8 cellular contexts compared by ENCODE assay signal in the genomic region with DNA sequence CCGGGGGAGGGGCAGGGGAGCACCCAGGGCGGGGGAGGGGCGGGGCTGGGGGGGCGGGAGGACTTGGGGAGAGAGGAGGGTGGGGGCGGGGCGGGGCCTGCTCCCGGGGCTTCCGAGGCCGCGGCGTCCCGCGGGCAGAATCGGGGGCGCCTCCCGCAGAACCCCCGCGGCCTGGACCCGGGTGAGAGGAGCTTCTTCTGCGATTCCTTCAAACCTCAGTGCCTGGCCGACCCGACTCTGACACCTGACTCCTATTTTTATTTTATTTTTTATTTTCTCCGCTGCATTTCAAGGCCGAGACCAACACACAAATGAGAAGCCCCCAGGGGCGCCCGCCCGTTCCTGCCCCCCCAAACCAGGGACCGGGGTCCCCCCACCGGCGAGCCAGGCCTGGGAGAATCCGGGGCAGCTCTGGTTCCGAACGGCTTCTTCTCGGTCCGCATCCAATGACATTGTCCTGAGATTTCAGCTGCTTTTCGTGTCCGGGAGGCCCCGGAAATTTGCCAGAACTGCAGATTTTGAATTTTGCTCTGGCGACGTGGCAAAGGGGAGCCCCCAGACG. TPM values are rescaled to one million over a fixed set of nuclear protein-coding genes. Genes with fewer than 3 reads are reported as not detected.
DNase-seq lines count a peak whose midpoint lies in the region; ATAC-seq and TF ChIP-seq lines count a peak whose summit lies in the region.

No MANE protein-coding gene starts in this region.

- peak overlapping the region; percentile 30 for H3K4me3 ChIP-seq in WERI-Rb-1 (ENCODE audit: low read depth, low read length)
- peak overlapping the region; percentile 39 to 65 for H3K4me3 ChIP-seq in right atrium auricular region
- peak overlapping the region; percentile 41 for H3K4me3 ChIP-seq in skeletal muscle cell (ENCODE audit: low read depth, low read length)

- H3K27me3 ChIP-seq in WERI-Rb-1 (ENCODE audit: insufficient read depth, low read depth, severe bottlenecking), result no peaks in the 10 kb centered on the region
- H3K27me3 ChIP-seq in right atrium auricular region, result no peaks in the 10 kb centered on the region

- peaks cover 0 to 17% of the 10 kb centered on the region in 2 donors for H3K4me1 ChIP-seq in right atrium auricular region

- no peak for ATAC-seq in GM21367 (IDR thresholded peaks at IDR 0.05; ENCODE audit: unreplicated experiment)

- TF ChIP-seq CTCF in WERI-Rb-1 (IDR thresholded peaks at IDR 0.05; ENCODE audit: low read depth, low read length) (no peak), right atrium auricular region (IDR thresholded peaks at IDR 0.05) (no peak)

- peak overlapping the region; percentile 84 for H3K27ac ChIP-seq in WERI-Rb-1
- peak overlapping the region; percentile 31 to 48 for H3K27ac ChIP-seq in right atrium auricular region

- H3K36me3 ChIP-seq in WERI-Rb-1 (peaks cover 28% of the 10 kb centered on the region), right atrium auricular region (no peaks in the 10 kb centered on the region)

- DNase-seq in GM03348 (ENCODE audit: low spot score), result peak; percentile 49
- DNase-seq in WERI-Rb-1, result peak; percentile 40
- DNase-seq in right atrium auricular region (ENCODE audit: low spot score), result peak; percentile 56
- no peak for DNase-seq in skeletal muscle cell (ENCODE audit: low read depth)
- no peak for DNase-seq in pons (ENCODE audit: low spot score)
- no peak for DNase-seq in NCI-H187 treated with DMSO at 0.1 percent for 48 hours (lab: John Stamatoyannopoulos, UW)
- DNase-seq in activated gamma-delta T cell (lab: John Stamatoyannopoulos, UW), result no peak

- H3K9me3 ChIP-seq in WERI-Rb-1 (ENCODE audit: severe bottlenecking), result no peaks in the 10 kb centered on the region
- no peaks in the 10 kb centered on the region for H3K9me3 ChIP-seq in right atrium auricular region

RNA-seq across cellular contexts. Expression of a gene that starts 0.5 kb away (rescaled TPM):
- 1 to 10 TPM in 1 of 2 donors, under 1 TPM in 1; 0.48 to 2.4 TPM for total RNA-seq in right atrium auricular region

Comparison
In these comparisons a context has a peak if more than half of its experiments do, and no peak if none do; other contexts are left out.
1. DNase-seq: peak in GM03348 (single experiment), WERI-Rb-1 (single experiment) and right atrium auricular region (single experiment); none in skeletal muscle cell (single experiment), pons (single experiment), NCI-H187 treated with DMSO at 0.1 percent for 48 hours (single experiment) and activated gamma-delta T cell (single experiment).
2. Peak in every context shown above with its lines, with median percentiles within 50 percentile points of each other: H3K4me3 ChIP-seq.